ENCODE assay signal across 8 cellular contexts in genomic region chr10:114239117-114239993, GRCh38. TPM values are rescaled to one million over a fixed set of nuclear protein-coding genes. Genes with fewer than 3 reads are reported as not detected.
DNase-seq lines count a peak whose midpoint lies in the region; ATAC-seq and TF ChIP-seq lines count a peak whose summit lies in the region.

A gene with protein sequence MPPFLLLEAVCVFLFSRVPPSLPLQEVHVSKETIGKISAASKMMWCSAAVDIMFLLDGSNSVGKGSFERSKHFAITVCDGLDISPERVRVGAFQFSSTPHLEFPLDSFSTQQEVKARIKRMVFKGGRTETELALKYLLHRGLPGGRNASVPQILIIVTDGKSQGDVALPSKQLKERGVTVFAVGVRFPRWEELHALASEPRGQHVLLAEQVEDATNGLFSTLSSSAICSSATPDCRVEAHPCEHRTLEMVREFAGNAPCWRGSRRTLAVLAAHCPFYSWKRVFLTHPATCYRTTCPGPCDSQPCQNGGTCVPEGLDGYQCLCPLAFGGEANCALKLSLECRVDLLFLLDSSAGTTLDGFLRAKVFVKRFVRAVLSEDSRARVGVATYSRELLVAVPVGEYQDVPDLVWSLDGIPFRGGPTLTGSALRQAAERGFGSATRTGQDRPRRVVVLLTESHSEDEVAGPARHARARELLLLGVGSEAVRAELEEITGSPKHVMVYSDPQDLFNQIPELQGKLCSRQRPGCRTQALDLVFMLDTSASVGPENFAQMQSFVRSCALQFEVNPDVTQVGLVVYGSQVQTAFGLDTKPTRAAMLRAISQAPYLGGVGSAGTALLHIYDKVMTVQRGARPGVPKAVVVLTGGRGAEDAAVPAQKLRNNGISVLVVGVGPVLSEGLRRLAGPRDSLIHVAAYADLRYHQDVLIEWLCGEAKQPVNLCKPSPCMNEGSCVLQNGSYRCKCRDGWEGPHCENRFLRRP (plus strand): TSS chr10:114239254. CDS start chr10:114248714, 9,460 bp downstream.

- H3K9me3 ChIP-seq in CD8-positive, alpha-beta T cell (ENCODE audit: low read length): no peaks in the 10 kb centered on the region
- H3K9me3 ChIP-seq in hepatocyte (ENCODE audit: low read depth) (no peaks in the 10 kb centered on the region), smooth muscle cell (replicated peaks; ENCODE audit: low read depth) (no peaks in the 10 kb centered on the region)

- H3K36me3 Mint-ChIP-seq in CD8-positive, alpha-beta T cell: no peaks in the 10 kb centered on the region
- no peaks in the 10 kb centered on the region for H3K36me3 Mint-ChIP-seq in activated CD8-positive, alpha-beta T cell treated with anti-CD3 and anti-CD28 coated beads, Interleukin-2, amount 10 ng/mL, durations not matched to agents 7 days and 5 days (ENCODE audit: low read depth)

- H3K9me2 ChIP-seq in hepatocyte (replicated peaks; ENCODE audit: insufficient read depth): no peaks in the 10 kb centered on the region

- no peak for ATAC-seq in CD8-positive, alpha-beta T cell
- peak; percentile 74 for ATAC-seq in activated CD8-positive, alpha-beta T cell treated with anti-CD3 and anti-CD28 coated beads, Interleukin-2, amount 10 ng/mL, durations not matched to agents 7 days and 5 days

- CTCF ChIA-PET in CD8-positive, alpha-beta T cell (lab: Charles Lee): no interaction called here
- CTCF ChIA-PET in activated CD8-positive, alpha-beta T cell treated with anti-CD3 and anti-CD28 coated beads, Interleukin-2, amount 10 ng/mL, durations not matched to agents 7 days and 5 days (lab: Charles Lee): interaction anchor here (0.7 to 1.0 kb wide), 2 partner anchors 19 to 51 kb away, joined by 3 to 4 read pairs; no protein-coding TSS in a partner anchor

- peaks cover 4% of the 10 kb centered on the region for H3K27me3 ChIP-seq in CD8-positive, alpha-beta T cell (ENCODE audit: insufficient read depth, low read length)
- H3K27me3 ChIP-seq in hepatocyte (peaks cover 46% of the 10 kb centered on the region), smooth muscle cell (ENCODE audit: low read depth) (peaks cover 86% of the 10 kb centered on the region)

- no peaks in the 10 kb centered on the region for H3F3A ChIP-seq in smooth muscle cell (ENCODE audit: low read depth)

- H3K27me3 Mint-ChIP-seq in CD8-positive, alpha-beta T cell (ENCODE audit: low read depth): peaks cover 67% of the 10 kb centered on the region
- H3K27me3 Mint-ChIP-seq in activated CD8-positive, alpha-beta T cell treated with anti-CD3 and anti-CD28 coated beads, Interleukin-2, amount 10 ng/mL, durations not matched to agents 7 days and 5 days (ENCODE audit: low read depth): peaks cover 51% of the 10 kb centered on the region

- POLR2A ChIA-PET in CD8-positive, alpha-beta T cell (lab: Charles Lee): no interaction called here
- POLR2A ChIA-PET in activated CD8-positive, alpha-beta T cell treated with anti-CD3 and anti-CD28 coated beads, Interleukin-2, amount 10 ng/mL, durations not matched to agents 7 days and 5 days (lab: Charles Lee): no interaction called here

- H2AFZ ChIP-seq in hepatocyte (peak within 1 kb of the TSS; percentile 70), smooth muscle cell (ENCODE audit: low read depth) (peak within 1 kb of the TSS; percentile 20)

- H3K4me3 ChIP-seq in CD8-positive, alpha-beta T cell (ENCODE audit: low read depth, low read length): no peak within 1 kb of the TSS
- H3K4me3 ChIP-seq in hepatocyte: peak within 1 kb of the TSS; percentile 49
- H3K4me3 ChIP-seq in smooth muscle cell: peak within 1 kb of the TSS; percentile 45

- H3K4me1 Mint-ChIP-seq in CD8-positive, alpha-beta T cell (ENCODE audit: low read depth): peaks cover 6% of the 10 kb centered on the region
- peaks cover 4% of the 10 kb centered on the region for H3K4me1 Mint-ChIP-seq in activated CD8-positive, alpha-beta T cell treated with anti-CD3 and anti-CD28 coated beads, Interleukin-2, amount 10 ng/mL, durations not matched to agents 7 days and 5 days (ENCODE audit: low read depth)

- WGBS in hepatocyte (ENCODE audit: low lambda C conversion rate, missing lambda C conversion rate): 2% methylated on average over 68 of the region's 79 CpGs
- 4% methylated on average over 79 of the region's 79 CpGs for WGBS in smooth muscle cell (ENCODE audit: low lambda C conversion rate)

- H3K79me2 ChIP-seq in hepatocyte (no peaks in the 10 kb centered on the region), smooth muscle cell (ENCODE audit: low read depth) (no peaks in the 10 kb centered on the region)

- H3K9ac ChIP-seq in smooth muscle cell (ENCODE audit: low read depth): no peak within 1 kb of the TSS

- H3K4me1 ChIP-seq in CD8-positive, alpha-beta T cell (ENCODE audit: insufficient read depth, low read length): peaks cover 4% of the 10 kb centered on the region
- H3K4me1 ChIP-seq in hepatocyte (ENCODE audit: insufficient read depth): no peaks in the 10 kb centered on the region
- peaks cover 4% of the 10 kb centered on the region for H3K4me1 ChIP-seq in smooth muscle cell (ENCODE audit: low read depth)

- H4K20me1 ChIP-seq in hepatocyte (ENCODE audit: insufficient read depth, poor library complexity, severe bottlenecking) (no peaks in the 10 kb centered on the region), smooth muscle cell (ENCODE audit: low read depth) (no peaks in the 10 kb centered on the region)

- H3K9me3 Mint-ChIP-seq in CD8-positive, alpha-beta T cell: no peaks in the 10 kb centered on the region
- no peaks in the 10 kb centered on the region for H3K9me3 Mint-ChIP-seq in activated CD8-positive, alpha-beta T cell treated with anti-CD3 and anti-CD28 coated beads, Interleukin-2, amount 10 ng/mL, durations not matched to agents 7 days and 5 days (ENCODE audit: insufficient read depth)

- peak within 1 kb of the TSS; percentile 94 for H3K4me2 ChIP-seq in hepatocyte
- H3K4me2 ChIP-seq in smooth muscle cell: peak within 1 kb of the TSS; percentile 87

- H3K4me3 Mint-ChIP-seq in CD8-positive, alpha-beta T cell: peak within 1 kb of the TSS; percentile 62
- peak within 1 kb of the TSS; percentile 20 for H3K4me3 Mint-ChIP-seq in activated CD8-positive, alpha-beta T cell treated with anti-CD3 and anti-CD28 coated beads, Interleukin-2, amount 10 ng/mL, durations not matched to agents 7 days and 5 days

- no peaks in the 10 kb centered on the region for H3K36me3 ChIP-seq in CD8-positive, alpha-beta T cell (ENCODE audit: insufficient read depth, low read length)
- H3K36me3 ChIP-seq in hepatocyte (replicated peaks; ENCODE audit: insufficient read depth, low read depth) (no peaks in the 10 kb centered on the region), smooth muscle cell (ENCODE audit: low read depth) (no peaks in the 10 kb centered on the region)

- no peak within 1 kb of the TSS for H3K27ac Mint-ChIP-seq in CD8-positive, alpha-beta T cell
- no peak within 1 kb of the TSS for H3K27ac Mint-ChIP-seq in activated CD8-positive, alpha-beta T cell treated with anti-CD3 and anti-CD28 coated beads, Interleukin-2, amount 10 ng/mL, durations not matched to agents 7 days and 5 days

- intact Hi-C loops in CD8-positive, alpha-beta T cell (cut with DNase I, micrococcal nuclease): no loop called here
- intact Hi-C loops in posterior cingulate gyrus (cut with DNase I): no loop called here

- DNase-seq in CD8-positive, alpha-beta T cell: peak in 3 of 7 experiments; percentile 14 to 25 (median 23)
- DNase-seq in HT-29 (ENCODE audit: low spot score): peak; percentile 77
- peak; percentile 32 for DNase-seq in activated CD8-positive, alpha-beta T cell treated with anti-CD3 and anti-CD28 coated beads, Interleukin-2, amount 10 ng/mL, durations not matched to agents 7 days and 5 days
- DNase-seq in hepatocyte (ENCODE audit: low spot score): peak; percentile 80
- DNase-seq in smooth muscle cell (lab: John Stamatoyannopoulos, UW; ENCODE audit: unreplicated experiment): no peak
- no peak for DNase-seq in NCI-H1694 treated with DMSO at 0.1 percent for 48 hours (lab: John Stamatoyannopoulos, UW)
- DNase-seq in posterior cingulate gyrus: no peak
- DNase-seq in caudate nucleus (lab: John Stamatoyannopoulos, UW): no peak

- no peak for TF ChIP-seq CTCF in CD8-positive, alpha-beta T cell (IDR thresholded peaks at IDR 0.05)
- TF ChIP-seq CTCF in hepatocyte (IDR thresholded peaks at IDR 0.05; ENCODE audit: poor library complexity) (peak; percentile 42), smooth muscle cell (IDR thresholded peaks at IDR 0.05; ENCODE audit: borderline replicate concordance, insufficient read depth, poor library complexity, severe bottlenecking) (peak; percentile 13)

- H3K27ac ChIP-seq in CD8-positive, alpha-beta T cell (ENCODE audit: low read depth, low read length): no peak within 1 kb of the TSS
- H3K27ac ChIP-seq in hepatocyte (peak within 1 kb of the TSS; percentile 19), smooth muscle cell (ENCODE audit: low read depth) (no peak within 1 kb of the TSS), caudate nucleus (ENCODE audit: low read depth, low read length) (no peak within 1 kb of the TSS)

RNA-seq across cellular contexts. Expression of the gene that starts here (rescaled TPM):
- total RNA-seq in CD8-positive, alpha-beta T cell: not detected
- total RNA-seq in HT-29 (2014; rRNA removed; shearing (Covaris generic)): 30.2 and 31.6 TPM in 2 replicates
- not detected for total RNA-seq in activated CD8-positive, alpha-beta T cell treated with anti-CD3 and anti-CD28 coated beads, Interleukin-2, amount 10 ng/mL, durations not matched to agents 7 days and 5 days
- total RNA-seq in hepatocyte (10.8 and 12.3 TPM in 2 replicates), smooth muscle cell (0.36 TPM in 2 replicates)
- polyA plus RNA-seq in hepatocyte (2.2 and 6.3 TPM in 2 replicates), smooth muscle cell (0.06 and 0.70 TPM in 2 replicates)

Comparison
In these comparisons a context has a peak if more than half of its experiments do, and no peak if none do; other contexts are left out.
1. Peak in DNase-seq and ATAC-seq in activated CD8-positive, alpha-beta T cell treated with anti-CD3 and anti-CD28 coated beads, Interleukin-2, amount 10 ng/mL, durations not matched to agents 7 days and 5 days; RNA of the gene not detected or under 1 TPM.
2. DNase-seq: peak in HT-29 (single experiment) and hepatocyte (single experiment); none in smooth muscle cell (single experiment), NCI-H1694 treated with DMSO at 0.1 percent for 48 hours (single experiment), posterior cingulate gyrus (0 of 10) and caudate nucleus (0 of 61).